ENCODE assay signal across 2 cellular contexts in the genomic region with DNA sequence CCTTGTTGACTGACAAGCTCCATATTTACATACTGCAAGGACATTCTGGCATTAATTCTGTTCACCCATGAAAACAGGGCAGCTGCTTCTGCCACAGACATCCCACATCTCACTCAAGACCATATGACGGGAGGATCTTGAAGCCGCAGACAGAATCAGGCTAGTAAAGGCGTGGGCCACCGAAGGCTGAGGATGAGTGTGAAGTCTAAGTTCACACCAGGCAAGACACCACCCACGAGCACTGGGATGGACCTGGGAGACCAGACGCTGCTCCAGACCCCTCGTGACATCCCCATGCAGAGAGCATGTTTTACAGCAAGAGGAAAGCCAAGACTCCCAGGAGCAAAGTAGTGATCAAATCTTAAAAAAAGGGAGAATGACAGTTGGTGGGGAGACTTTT.
TF ChIP-seq lines count a peak whose summit lies in the region.

No MANE protein-coding gene starts in this region.

TF ChIP-seq in SK-N-SH, 30 proteins besides CTCF, POLR2A, EP300 and RAD21 (continued from another document):
- TF ChIP-seq MEF2A (IDR thresholded peaks at IDR 0.05; ENCODE audit: borderline replicate concordance, low read depth) (no peak), JUND (IDR thresholded peaks at IDR 0.05) (no peak), MXI1 (IDR thresholded peaks at IDR 0.05; ENCODE audit: low read depth, low read length) (no peak), FOXJ3 (CRISPR knock-in tag; IDR thresholded peaks at IDR 0.05) (no peak), NFIC (IDR thresholded peaks at IDR 0.05; ENCODE audit: borderline replicate concordance) (no peak), SIN3A (IDR thresholded peaks at IDR 0.05; ENCODE audit: borderline replicate concordance, low read depth, low read length) (no peak), USF1 (IDR thresholded peaks at IDR 0.05; ENCODE audit: borderline replicate concordance, low read depth) (no peak), YY1 (IDR thresholded peaks at IDR 0.05; ENCODE audit: low read depth) (no peak), FOXM1 (IDR thresholded peaks at IDR 0.05; ENCODE audit: low read depth) (no peak), RFX5 (IDR thresholded peaks at IDR 0.05; ENCODE audit: low read length) (no peak)
- TF ChIP-seq, protein P1, sequence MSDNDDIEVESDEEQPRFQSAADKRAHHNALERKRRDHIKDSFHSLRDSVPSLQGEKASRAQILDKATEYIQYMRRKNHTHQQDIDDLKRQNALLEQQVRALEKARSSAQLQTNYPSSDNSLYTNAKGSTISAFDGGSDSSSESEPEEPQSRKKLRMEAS (IDR thresholded peaks at IDR 0.05; ENCODE audit: low read depth) = no peak
- TF ChIP-seq, protein P2, sequence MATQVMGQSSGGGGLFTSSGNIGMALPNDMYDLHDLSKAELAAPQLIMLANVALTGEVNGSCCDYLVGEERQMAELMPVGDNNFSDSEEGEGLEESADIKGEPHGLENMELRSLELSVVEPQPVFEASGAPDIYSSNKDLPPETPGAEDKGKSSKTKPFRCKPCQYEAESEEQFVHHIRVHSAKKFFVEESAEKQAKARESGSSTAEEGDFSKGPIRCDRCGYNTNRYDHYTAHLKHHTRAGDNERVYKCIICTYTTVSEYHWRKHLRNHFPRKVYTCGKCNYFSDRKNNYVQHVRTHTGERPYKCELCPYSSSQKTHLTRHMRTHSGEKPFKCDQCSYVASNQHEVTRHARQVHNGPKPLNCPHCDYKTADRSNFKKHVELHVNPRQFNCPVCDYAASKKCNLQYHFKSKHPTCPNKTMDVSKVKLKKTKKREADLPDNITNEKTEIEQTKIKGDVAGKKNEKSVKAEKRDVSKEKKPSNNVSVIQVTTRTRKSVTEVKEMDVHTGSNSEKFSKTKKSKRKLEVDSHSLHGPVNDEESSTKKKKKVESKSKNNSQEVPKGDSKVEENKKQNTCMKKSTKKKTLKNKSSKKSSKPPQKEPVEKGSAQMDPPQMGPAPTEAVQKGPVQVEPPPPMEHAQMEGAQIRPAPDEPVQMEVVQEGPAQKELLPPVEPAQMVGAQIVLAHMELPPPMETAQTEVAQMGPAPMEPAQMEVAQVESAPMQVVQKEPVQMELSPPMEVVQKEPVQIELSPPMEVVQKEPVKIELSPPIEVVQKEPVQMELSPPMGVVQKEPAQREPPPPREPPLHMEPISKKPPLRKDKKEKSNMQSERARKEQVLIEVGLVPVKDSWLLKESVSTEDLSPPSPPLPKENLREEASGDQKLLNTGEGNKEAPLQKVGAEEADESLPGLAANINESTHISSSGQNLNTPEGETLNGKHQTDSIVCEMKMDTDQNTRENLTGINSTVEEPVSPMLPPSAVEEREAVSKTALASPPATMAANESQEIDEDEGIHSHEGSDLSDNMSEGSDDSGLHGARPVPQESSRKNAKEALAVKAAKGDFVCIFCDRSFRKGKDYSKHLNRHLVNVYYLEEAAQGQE (IDR thresholded peaks at IDR 0.05; ENCODE audit: low read depth, low read length) = no peak
- TF ChIP-seq, protein P3, sequence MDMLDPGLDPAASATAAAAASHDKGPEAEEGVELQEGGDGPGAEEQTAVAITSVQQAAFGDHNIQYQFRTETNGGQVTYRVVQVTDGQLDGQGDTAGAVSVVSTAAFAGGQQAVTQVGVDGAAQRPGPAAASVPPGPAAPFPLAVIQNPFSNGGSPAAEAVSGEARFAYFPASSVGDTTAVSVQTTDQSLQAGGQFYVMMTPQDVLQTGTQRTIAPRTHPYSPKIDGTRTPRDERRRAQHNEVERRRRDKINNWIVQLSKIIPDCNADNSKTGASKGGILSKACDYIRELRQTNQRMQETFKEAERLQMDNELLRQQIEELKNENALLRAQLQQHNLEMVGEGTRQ (IDR thresholded peaks at IDR 0.05; ENCODE audit: borderline replicate concordance, low read depth, low read length) = no peak
- TF ChIP-seq, protein P4, sequence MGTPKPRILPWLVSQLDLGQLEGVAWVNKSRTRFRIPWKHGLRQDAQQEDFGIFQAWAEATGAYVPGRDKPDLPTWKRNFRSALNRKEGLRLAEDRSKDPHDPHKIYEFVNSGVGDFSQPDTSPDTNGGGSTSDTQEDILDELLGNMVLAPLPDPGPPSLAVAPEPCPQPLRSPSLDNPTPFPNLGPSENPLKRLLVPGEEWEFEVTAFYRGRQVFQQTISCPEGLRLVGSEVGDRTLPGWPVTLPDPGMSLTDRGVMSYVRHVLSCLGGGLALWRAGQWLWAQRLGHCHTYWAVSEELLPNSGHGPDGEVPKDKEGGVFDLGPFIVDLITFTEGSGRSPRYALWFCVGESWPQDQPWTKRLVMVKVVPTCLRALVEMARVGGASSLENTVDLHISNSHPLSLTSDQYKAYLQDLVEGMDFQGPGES (IDR thresholded peaks at IDR 0.05; ENCODE audit: low read depth, low read length) = no peak

TF ChIP-seq in SK-N-SH treated with all-trans-retinoic acid at 6 μM for 48 hours, 23 proteins besides CTCF, POLR2A, EP300 and RAD21 (continued from another document):
- TF ChIP-seq, protein P5, sequence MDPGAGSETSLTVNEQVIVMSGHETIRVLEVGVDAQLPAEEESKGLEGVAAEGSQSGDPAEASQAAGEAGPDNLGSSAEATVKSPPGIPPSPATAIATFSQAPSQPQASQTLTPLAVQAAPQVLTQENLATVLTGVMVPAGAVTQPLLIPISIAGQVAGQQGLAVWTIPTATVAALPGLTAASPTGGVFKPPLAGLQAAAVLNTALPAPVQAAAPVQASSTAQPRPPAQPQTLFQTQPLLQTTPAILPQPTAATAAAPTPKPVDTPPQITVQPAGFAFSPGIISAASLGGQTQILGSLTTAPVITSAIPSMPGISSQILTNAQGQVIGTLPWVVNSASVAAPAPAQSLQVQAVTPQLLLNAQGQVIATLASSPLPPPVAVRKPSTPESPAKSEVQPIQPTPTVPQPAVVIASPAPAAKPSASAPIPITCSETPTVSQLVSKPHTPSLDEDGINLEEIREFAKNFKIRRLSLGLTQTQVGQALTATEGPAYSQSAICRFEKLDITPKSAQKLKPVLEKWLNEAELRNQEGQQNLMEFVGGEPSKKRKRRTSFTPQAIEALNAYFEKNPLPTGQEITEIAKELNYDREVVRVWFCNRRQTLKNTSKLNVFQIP (CRISPR knock-in tag; IDR thresholded peaks at IDR 0.05; ENCODE audit: borderline replicate concordance, low read depth) = no peak
- no peak for TF ChIP-seq ZFP30 (CRISPR knock-in tag; IDR thresholded peaks at IDR 0.05)
- TF ChIP-seq ZNF70 (CRISPR knock-in tag; IDR thresholded peaks at IDR 0.05) = no peak
- TF ChIP-seq ZNF565 (CRISPR knock-in tag; conservative IDR thresholded peaks at IDR 0.05; ENCODE audit: low read depth) = no peak
- TF ChIP-seq OSR1 (CRISPR knock-in tag; IDR thresholded peaks at IDR 0.05) = no peak
- TF ChIP-seq, protein P6, sequence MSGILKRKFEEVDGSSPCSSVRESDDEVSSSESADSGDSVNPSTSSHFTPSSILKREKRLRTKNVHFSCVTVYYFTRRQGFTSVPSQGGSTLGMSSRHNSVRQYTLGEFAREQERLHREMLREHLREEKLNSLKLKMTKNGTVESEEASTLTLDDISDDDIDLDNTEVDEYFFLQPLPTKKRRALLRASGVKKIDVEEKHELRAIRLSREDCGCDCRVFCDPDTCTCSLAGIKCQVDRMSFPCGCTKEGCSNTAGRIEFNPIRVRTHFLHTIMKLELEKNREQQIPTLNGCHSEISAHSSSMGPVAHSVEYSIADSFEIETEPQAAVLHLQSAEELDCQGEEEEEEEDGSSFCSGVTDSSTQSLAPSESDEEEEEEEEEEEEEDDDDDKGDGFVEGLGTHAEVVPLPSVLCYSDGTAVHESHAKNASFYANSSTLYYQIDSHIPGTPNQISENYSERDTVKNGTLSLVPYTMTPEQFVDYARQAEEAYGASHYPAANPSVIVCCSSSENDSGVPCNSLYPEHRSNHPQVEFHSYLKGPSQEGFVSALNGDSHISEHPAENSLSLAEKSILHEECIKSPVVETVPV (CRISPR knock-in tag; IDR thresholded peaks at IDR 0.05) = no peak
- TF ChIP-seq TOX (CRISPR knock-in tag; IDR thresholded peaks at IDR 0.05; ENCODE audit: borderline replicate concordance) = no peak
- no peak for TF ChIP-seq ESRRG (CRISPR knock-in tag; IDR thresholded peaks at IDR 0.05)
- TF ChIP-seq, protein P7, sequence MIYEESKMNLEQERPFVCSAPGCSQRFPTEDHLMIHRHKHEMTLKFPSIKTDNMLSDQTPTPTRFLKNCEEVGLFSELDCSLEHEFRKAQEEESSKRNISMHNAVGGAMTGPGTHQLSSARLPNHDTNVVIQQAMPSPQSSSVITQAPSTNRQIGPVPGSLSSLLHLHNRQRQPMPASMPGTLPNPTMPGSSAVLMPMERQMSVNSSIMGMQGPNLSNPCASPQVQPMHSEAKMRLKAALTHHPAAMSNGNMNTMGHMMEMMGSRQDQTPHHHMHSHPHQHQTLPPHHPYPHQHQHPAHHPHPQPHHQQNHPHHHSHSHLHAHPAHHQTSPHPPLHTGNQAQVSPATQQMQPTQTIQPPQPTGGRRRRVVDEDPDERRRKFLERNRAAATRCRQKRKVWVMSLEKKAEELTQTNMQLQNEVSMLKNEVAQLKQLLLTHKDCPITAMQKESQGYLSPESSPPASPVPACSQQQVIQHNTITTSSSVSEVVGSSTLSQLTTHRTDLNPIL (CRISPR knock-in tag; IDR thresholded peaks at IDR 0.05; ENCODE audit: low read depth) = no peak
- no peak for TF ChIP-seq ISL1 (CRISPR knock-in tag; IDR thresholded peaks at IDR 0.05)
TF ChIP-seq in SK-N-SH treated with all-trans-retinoic acid at 6 μM for 48 hours: peak in this region for 0.
